ENCODE assay signal across 8 cellular contexts in genomic region chr19:58380037-58380735, GRCh38. TPM values are rescaled to one million over a fixed set of nuclear protein-coding genes. Genes with fewer than 3 reads are reported as not detected.
DNase-seq lines count a peak whose midpoint lies in the region; ATAC-seq and TF ChIP-seq lines count a peak whose summit lies in the region.

No MANE protein-coding gene starts in this region.

- intact Hi-C loops in cardiac septum (cut with DNase I), result loop anchor here (2.0 kb wide), 1 partner anchor 75 kb away; the partner anchor contains the start of gene ERVK3-1

- peak; percentile 43 for ATAC-seq in left lobe of liver

- H3K27me3 ChIP-seq in cardiac muscle cell, result no peaks in the 10 kb centered on the region
- H3K27me3 ChIP-seq in adipocyte (replicated peaks; ENCODE audit: control insufficient read depth, insufficient read depth, low read length), result no peaks in the 10 kb centered on the region
- no peaks in the 10 kb centered on the region for H3K27me3 ChIP-seq in thymus (ENCODE audit: control insufficient read depth, insufficient read depth)

- H3K4me1 ChIP-seq in cardiac muscle cell (ENCODE audit: low read depth) (peaks cover 4% of the 10 kb centered on the region), adipocyte (ENCODE audit: control insufficient read depth, insufficient read depth, low read length) (peaks cover 18% of the 10 kb centered on the region), thymus (ENCODE audit: control insufficient read depth, insufficient read depth, low read length) (peaks cover 19% of the 10 kb centered on the region)

- H3K9ac ChIP-seq in adipocyte (ENCODE audit: low read length), result peak overlapping the region; percentile 91

- H3K9me3 ChIP-seq in cardiac muscle cell (ENCODE audit: low read depth), result no peaks in the 10 kb centered on the region
- H3K9me3 ChIP-seq in adipocyte (ENCODE audit: control insufficient read depth, low read length), result no peaks in the 10 kb centered on the region
- no peaks in the 10 kb centered on the region for H3K9me3 ChIP-seq in thymus (ENCODE audit: control insufficient read depth)

- peak overlapping the region; percentile 77 for H3K27ac ChIP-seq in cardiac muscle cell
- peak overlapping the region; percentile 93 for H3K27ac ChIP-seq in thymus (ENCODE audit: low read depth)

- no peak for DNase-seq in cardiac muscle cell (ENCODE audit: low read depth in 1 of 2, low spot score in 1 of 2)
- DNase-seq in cardiac septum (ENCODE audit: low spot score), result no peak
- DNase-seq in adipocyte (ENCODE audit: low read depth), result no peak
- DNase-seq in left lobe of liver (ENCODE audit: low spot score), result no peak
- no peak for DNase-seq in NCI-H1694 (lab: John Stamatoyannopoulos, UW)
- no peak for DNase-seq in germinal center (ENCODE audit: low spot score)
- no peak for DNase-seq in hepatic stellate cell (ENCODE audit: low spot score)

- 9% methylated on average over 30 of the region's 30 CpGs for WGBS in thymus

- peak overlapping the region; percentile 50 for H3K4me3 ChIP-seq in cardiac muscle cell
- H3K4me3 ChIP-seq in adipocyte (ENCODE audit: low read length), result peak overlapping the region; percentile 87
- H3K4me3 ChIP-seq in thymus (ENCODE audit: low read length), result peak overlapping the region; percentile 77

- no peak for TF ChIP-seq CTCF in cardiac muscle cell (IDR thresholded peaks at IDR 0.05; ENCODE audit: low read depth, low read length)

- no peaks in the 10 kb centered on the region for H3K36me3 ChIP-seq in cardiac muscle cell
- no peaks in the 10 kb centered on the region for H3K36me3 ChIP-seq in adipocyte (ENCODE audit: control insufficient read depth, insufficient read depth, low read length, severe bottlenecking)
- H3K36me3 ChIP-seq in thymus (ENCODE audit: control insufficient read depth, insufficient read depth), result no peaks in the 10 kb centered on the region

RNA-seq across cellular contexts. Expression of gene ZNF837, which starts 0.6 kb away (rescaled TPM):
- total RNA-seq in cardiac muscle cell (9.1 and 12.6 TPM in 2 replicates), cardiac septum (0.54 TPM), left lobe of liver (2.9 TPM)
- polyA plus RNA-seq in cardiac muscle cell (7.6 and 8.9 TPM in 2 replicates), thymus (2.9 TPM)

RNA-seq across cellular contexts. Expression of gene RPS5, which starts 6.9 kb away (rescaled TPM):
- 1,551 and 1,738 TPM in 2 replicates for total RNA-seq in cardiac muscle cell
- 643 and 656 TPM in 2 replicates for polyA plus RNA-seq in cardiac muscle cell
- total RNA-seq in cardiac septum, result 394 TPM
- total RNA-seq in left lobe of liver, result 311 TPM
- 942 TPM for polyA plus RNA-seq in thymus

RNA-seq across cellular contexts. Expression of gene RNF225, which starts 15.3 kb away (rescaled TPM):
- total RNA-seq in cardiac muscle cell (3.1 TPM in 1 of 2 replicates, not detected in the other), cardiac septum (not detected), left lobe of liver (not detected)
- polyA plus RNA-seq in cardiac muscle cell (not detected in 2 replicates), thymus (not detected)

RNA-seq across cellular contexts. Expression of gene ZNF497, which starts 17.6 kb away (rescaled TPM):
- total RNA-seq in cardiac muscle cell (5.9 and 7.6 TPM in 2 replicates), cardiac septum (0.40 TPM), left lobe of liver (2.4 TPM)
- polyA plus RNA-seq in cardiac muscle cell (5.8 and 6.8 TPM in 2 replicates), thymus (1.3 TPM)

RNA-seq across cellular contexts. Expression of gene A1BG, which starts 26.9 kb away (rescaled TPM):
- 75.0 and 138 TPM in 2 replicates for total RNA-seq in cardiac muscle cell
- polyA plus RNA-seq in cardiac muscle cell, result 45.9 and 56.5 TPM in 2 replicates
- 5.2 TPM for total RNA-seq in cardiac septum
- total RNA-seq in left lobe of liver, result 1,433 TPM
- 77.3 TPM for polyA plus RNA-seq in thymus
